ENCODE assay signal across 8 cellular contexts in the genomic region with DNA sequence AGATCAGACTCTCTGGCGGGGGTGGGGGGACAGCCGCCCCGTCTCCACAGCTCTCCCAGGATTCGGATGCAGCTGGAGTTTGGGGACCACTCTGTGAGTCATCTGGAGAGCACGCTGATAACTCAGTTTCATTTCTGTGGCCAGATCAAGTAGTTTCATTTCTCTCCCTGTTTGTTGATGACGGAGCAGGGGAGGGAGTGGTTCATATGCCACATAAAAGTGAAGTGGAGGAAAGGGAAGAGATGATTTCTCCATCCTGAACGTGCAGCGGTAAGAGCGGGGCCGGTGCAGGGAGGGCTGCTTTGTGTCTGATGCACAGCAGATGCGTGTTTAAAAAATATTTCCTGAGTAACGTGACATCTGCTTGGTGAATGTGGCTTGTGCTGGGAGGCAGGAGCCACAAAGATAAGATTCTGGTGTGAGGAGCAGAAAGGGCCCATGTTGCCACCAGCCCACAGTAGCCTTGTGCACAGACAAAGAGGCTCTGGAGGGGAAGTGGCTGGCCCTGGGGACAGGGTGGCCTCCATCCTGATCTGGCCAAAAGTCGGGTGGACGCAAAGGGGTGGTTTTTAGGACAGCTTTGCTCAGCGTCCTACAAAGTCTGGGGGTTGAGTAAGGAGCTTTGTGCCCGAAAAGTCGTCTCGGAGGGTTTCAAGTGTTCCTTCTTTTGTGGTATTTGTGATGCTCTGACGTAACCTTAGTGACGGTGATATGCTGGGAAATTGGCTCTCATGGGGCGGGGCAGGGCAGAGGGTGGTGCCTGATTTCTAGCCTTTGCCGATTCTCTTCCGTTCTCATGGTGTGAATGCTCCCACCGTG. TPM values are rescaled to one million over a fixed set of nuclear protein-coding genes. Genes with fewer than 3 reads are reported as not detected.
DNase-seq lines count a peak whose midpoint lies in the region; ATAC-seq and TF ChIP-seq lines count a peak whose summit lies in the region.

A gene with protein sequence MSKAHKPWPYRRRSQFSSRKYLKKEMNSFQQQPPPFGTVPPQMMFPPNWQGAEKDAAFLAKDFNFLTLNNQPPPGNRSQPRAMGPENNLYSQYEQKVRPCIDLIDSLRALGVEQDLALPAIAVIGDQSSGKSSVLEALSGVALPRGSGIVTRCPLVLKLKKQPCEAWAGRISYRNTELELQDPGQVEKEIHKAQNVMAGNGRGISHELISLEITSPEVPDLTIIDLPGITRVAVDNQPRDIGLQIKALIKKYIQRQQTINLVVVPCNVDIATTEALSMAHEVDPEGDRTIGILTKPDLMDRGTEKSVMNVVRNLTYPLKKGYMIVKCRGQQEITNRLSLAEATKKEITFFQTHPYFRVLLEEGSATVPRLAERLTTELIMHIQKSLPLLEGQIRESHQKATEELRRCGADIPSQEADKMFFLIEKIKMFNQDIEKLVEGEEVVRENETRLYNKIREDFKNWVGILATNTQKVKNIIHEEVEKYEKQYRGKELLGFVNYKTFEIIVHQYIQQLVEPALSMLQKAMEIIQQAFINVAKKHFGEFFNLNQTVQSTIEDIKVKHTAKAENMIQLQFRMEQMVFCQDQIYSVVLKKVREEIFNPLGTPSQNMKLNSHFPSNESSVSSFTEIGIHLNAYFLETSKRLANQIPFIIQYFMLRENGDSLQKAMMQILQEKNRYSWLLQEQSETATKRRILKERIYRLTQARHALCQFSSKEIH (plus strand): TSS at position 242 of the 819 bp plus-strand sequence. CDS start 14,880 bp downstream, outside the sequence.

- peaks cover 18% of the 10 kb centered on the region for H3K4me1 Mint-ChIP-seq in Caco-2 (ENCODE audit: low read depth, unreplicated experiment)

- intact Hi-C loops in Caco-2 (cut with micrococcal nuclease; ENCODE audit: unreplicated experiment): no loop called here

- POLR2A ChIA-PET in Caco-2 (lab: Charles Lee): no interaction called here

- H3K36me3 ChIP-seq in Caco-2 (ENCODE audit: control insufficient read depth, insufficient read depth, low read length): no peaks in the 10 kb centered on the region

- no TSS peak for BruUV-seq in Caco-2 (replicated peaks; lab: Mats Ljungman, UMichigan)

- no peak within 1 kb of the TSS for H3K27ac Mint-ChIP-seq in Caco-2 (ENCODE audit: unreplicated experiment)

- no peaks in the 10 kb centered on the region for H3K9me3 ChIP-seq in Caco-2

- H3K4me3 Mint-ChIP-seq in Caco-2 (ENCODE audit: unreplicated experiment): no peak within 1 kb of the TSS

- H3K27me3 ChIP-seq in Caco-2 (replicated peaks; ENCODE audit: control insufficient read depth, insufficient read depth, low read length): no peaks in the 10 kb centered on the region

- no peaks in the 10 kb centered on the region for H3K27me3 Mint-ChIP-seq in Caco-2 (ENCODE audit: insufficient read depth, unreplicated experiment)

- DNase-seq in NCI-H1436 (lab: John Stamatoyannopoulos, UW): peak; percentile 27
- DNase-seq in NCI-H1436 treated with DMSO at 0.1 percent for 48 hours (lab: John Stamatoyannopoulos, UW): no peak
- peak; percentile 80 for DNase-seq in T follicular helper cell (ENCODE audit: low read depth)
- peak; percentile 80 for DNase-seq in amniotic epithelial cell (ENCODE audit: low read depth)
- DNase-seq in left lobe of liver (ENCODE audit: low spot score): no peak
- DNase-seq in stimulated activated CD8-positive, alpha-beta memory T cell treated with anti-CD3 and anti-CD28 coated beads, Interleukin-12 subunit alpha, Interleukin-12 subunit beta, amount 100 ng/mL, for 24 hours (ENCODE audit: extremely low read depth): peak; percentile 41
- no peak for DNase-seq in Caco-2

- H3K36me3 Mint-ChIP-seq in Caco-2 (ENCODE audit: insufficient read depth, unreplicated experiment): peaks cover 6% of the 10 kb centered on the region

- TF ChIP-seq CTCF in Caco-2 (IDR thresholded peaks at IDR 0.05; ENCODE audit: insufficient read depth in 1 of 2, low read depth in 1 of 2, low read length in 1 of 2, severe bottlenecking in 1 of 2, unreplicated experiment in 1 of 2): no peak

- H3K4me1 ChIP-seq in Caco-2: peaks cover 18% of the 10 kb centered on the region

- no peak within 1 kb of the TSS for H3K4me3 ChIP-seq in Caco-2 (ENCODE audit: low read depth, low read length)

- ATAC-seq in HG03108 (IDR thresholded peaks at IDR 0.05; ENCODE audit: unreplicated experiment) (peak; percentile 61), left lobe of liver (peak; percentile 58)

- no peaks in the 10 kb centered on the region for H3K9me3 Mint-ChIP-seq in Caco-2 (ENCODE audit: unreplicated experiment)

- CTCF ChIA-PET in Caco-2 (lab: Charles Lee): no interaction called here

RNA-seq across cellular contexts. Expression of the gene that starts here (rescaled TPM):
- total RNA-seq in left lobe of liver (0.75 TPM), Caco-2 (2022) (0.63 and 0.84 TPM in 2 replicates)

Comparison
In these comparisons a context has a peak if more than half of its experiments do, and no peak if none do; other contexts are left out.
1. DNase-seq: peak in NCI-H1436 (single experiment), T follicular helper cell (single experiment), amniotic epithelial cell (single experiment) and stimulated activated CD8-positive, alpha-beta memory T cell treated with anti-CD3 and anti-CD28 coated beads, Interleukin-12 subunit alpha, Interleukin-12 subunit beta, amount 100 ng/mL, for 24 hours (single experiment); none in NCI-H1436 treated with DMSO at 0.1 percent for 48 hours (single experiment), left lobe of liver (single experiment) and Caco-2 (0 of 2).
2. Peak in ATAC-seq in left lobe of liver; RNA of the gene not detected or under 1 TPM.